In genomic region chr1:221823566-221823965, GRCh38 we compare ENCODE assay signal across 18 cellular contexts.
DNase-seq lines count a peak whose midpoint lies in the region; ATAC-seq and TF ChIP-seq lines count a peak whose summit lies in the region.
"Had no signal": no experiment of that assay in that cellular context is flagged by ENCODE, and none has a peak within 500 bp of the region (broad histone marks: within the 10 kb centered on the region; RNA-seq: fewer than 3 reads in every experiment).

No MANE protein-coding gene starts in this region.

- ATAC-seq in GM18858 (IDR thresholded peaks at IDR 0.05; ENCODE audit: unreplicated experiment) (peak; percentile 4), GM21367 (IDR thresholded peaks at IDR 0.05; ENCODE audit: unreplicated experiment) (peak; percentile 8), HG03064 (IDR thresholded peaks at IDR 0.05; ENCODE audit: low read depth, unreplicated experiment) (peak; percentile 28), activated B cell treated with CpG ODN at 0.5 μM for 24 hours (ENCODE audit: low read depth) (no peak), GM19467 (IDR thresholded peaks at IDR 0.05; ENCODE audit: unreplicated experiment) (no peak), heart right ventricle (no peak)
- ATAC-seq: left lobe of liver had no signal

- no peak overlapping the region for H3K27ac ChIP-seq in heart right ventricle
- H3K27ac ChIP-seq: esophagus muscularis mucosa, uterus had no signal

- CTCF ChIA-PET in activated B cell treated with CpG ODN at 0.5 μM for 24 hours (lab: Charles Lee): no interaction called here

- H3K27me3 ChIP-seq in heart right ventricle: no peaks in the 10 kb centered on the region
- H3K27me3 ChIP-seq: esophagus muscularis mucosa, uterus had no signal

- H3K9me3 ChIP-seq in heart right ventricle: peaks cover 0 to 15% (median 0%) of the 10 kb centered on the region in 11 donors
- H3K9me3 ChIP-seq: esophagus muscularis mucosa, uterus had no signal

- TF ChIP-seq CTCF in activated B cell treated with CpG ODN at 0.5 μM for 24 hours (IDR thresholded peaks at IDR 0.05) (no peak), heart right ventricle (IDR thresholded peaks at IDR 0.05) (no peak)

- peak overlapping the region; percentile 85 for H3K27ac Mint-ChIP-seq in activated B cell treated with CpG ODN at 0.5 μM for 24 hours
- no peak overlapping the region for H3K27ac Mint-ChIP-seq in activated naive CD8-positive, alpha-beta T cell treated with anti-CD3 and anti-CD28 coated beads for 36 hours

- no peak overlapping the region for H3K4me3 ChIP-seq in heart right ventricle
- H3K4me3 ChIP-seq: esophagus muscularis mucosa, uterus had no signal

- no peaks in the 10 kb centered on the region for H3K27me3 Mint-ChIP-seq in activated B cell treated with CpG ODN at 0.5 μM for 24 hours
- H3K27me3 Mint-ChIP-seq in activated naive CD8-positive, alpha-beta T cell treated with anti-CD3 and anti-CD28 coated beads for 36 hours: peaks cover 3% of the 10 kb centered on the region

- POLR2A ChIA-PET in activated B cell treated with CpG ODN at 0.5 μM for 24 hours (lab: Charles Lee): interaction anchor here (0.9 to 4.1 kb wide), 9 partner anchors 14 to 83 kb away, joined by 3 to 28 read pairs (median 6); partner anchors contain the start of gene DUSP10

- no peaks in the 10 kb centered on the region for H3K9me3 Mint-ChIP-seq in activated B cell treated with CpG ODN at 0.5 μM for 24 hours
- peaks cover 5% of the 10 kb centered on the region for H3K9me3 Mint-ChIP-seq in activated naive CD8-positive, alpha-beta T cell treated with anti-CD3 and anti-CD28 coated beads for 36 hours

- H3K4me3 Mint-ChIP-seq in activated B cell treated with CpG ODN at 0.5 μM for 24 hours: peak overlapping the region; percentile 58
- H3K4me3 Mint-ChIP-seq in activated naive CD8-positive, alpha-beta T cell treated with anti-CD3 and anti-CD28 coated beads for 36 hours: no peak overlapping the region

- peaks cover 63% of the 10 kb centered on the region for H3K4me1 Mint-ChIP-seq in activated B cell treated with CpG ODN at 0.5 μM for 24 hours
- H3K4me1 Mint-ChIP-seq in activated naive CD8-positive, alpha-beta T cell treated with anti-CD3 and anti-CD28 coated beads for 36 hours: peaks cover 37% of the 10 kb centered on the region

- no peaks in the 10 kb centered on the region for H3K36me3 ChIP-seq in heart right ventricle
- H3K36me3 ChIP-seq: esophagus muscularis mucosa, uterus had no signal

- peaks cover 0 to 10% (median 4%) of the 10 kb centered on the region in 9 donors for H3K4me1 ChIP-seq in heart right ventricle
- H3K4me1 ChIP-seq: esophagus muscularis mucosa, uterus had no signal

- WGBS in heart right ventricle, 2 donors: 37 to 84% methylated on average over 1 of the region's 1 CpG

- H3K36me3 Mint-ChIP-seq in activated B cell treated with CpG ODN at 0.5 μM for 24 hours (ENCODE audit: low read depth): no peaks in the 10 kb centered on the region
- H3K36me3 Mint-ChIP-seq in activated naive CD8-positive, alpha-beta T cell treated with anti-CD3 and anti-CD28 coated beads for 36 hours: peaks cover 8% of the 10 kb centered on the region

- DNase-seq in activated B cell treated with CpG ODN at 0.5 μM for 24 hours (no peak), GM19240 (ENCODE audit: insufficient read length, low spot score) (no peak), heart right ventricle (no peak)
- no peak for DNase-seq in activated naive CD8-positive, alpha-beta T cell treated with anti-CD3 and anti-CD28 coated beads for 36 hours
- DNase-seq: activated CD8-positive, alpha-beta memory T cell treated with anti-CD3 and anti-CD28 coated beads for 24 hours; activated effector memory CD4-positive, alpha-beta T cell treated with anti-CD3 and anti-CD28 coated beads, Interleukin-2, amount 50 U/mL, for 16 hours; AML-193; hippocampal formation; Kasumi-1; NCI-H1436; NCI-H226; uterus had no signal

- intact Hi-C loops in activated B cell treated with CpG ODN at 0.5 μM for 24 hours (cut with micrococcal nuclease) (loop anchor here (1.0 kb wide), 6 partner anchors 10 to 81 kb away; partner anchors contain the start of gene DUSP10), heart right ventricle (cut with DNase I) (no loop called here)

Comparison
In these comparisons a context has a peak if more than half of its experiments do, and no peak if none do; other contexts are left out.
1. ATAC-seq: peak in GM18858 (single experiment), GM21367 (single experiment) and HG03064 (single experiment); none in activated B cell treated with CpG ODN at 0.5 μM for 24 hours (single experiment), GM19467 (single experiment) and heart right ventricle (0 of 8).